ENCODE assay signal across 11 cellular contexts in genomic region chr2:108629417-108629816, GRCh38.
DNase-seq lines count a peak whose midpoint lies in the region; ATAC-seq and TF ChIP-seq lines count a peak whose summit lies in the region.
"Had no signal": no experiment of that assay in that cellular context is flagged by ENCODE, and none has a peak within 500 bp of the region (broad histone marks: within the 10 kb centered on the region; RNA-seq: fewer than 3 reads in every experiment).

No MANE protein-coding gene starts in this region.

- DNase-seq in GM20000 (ENCODE audit: low spot score), result peak; percentile 62
- DNase-seq in central memory CD8-positive, alpha-beta T cell (ENCODE audit: low spot score in 2 of 2), result no peak
- DNase-seq in AG08395 (ENCODE audit: low spot score), result no peak
- no peak for DNase-seq in SK-N-DZ (ENCODE audit: low spot score)
- DNase-seq in NCI-H510A (lab: John Stamatoyannopoulos, UW), result no peak
- DNase-seq: cortex of kidney, NCI-H82 had no signal

- peak overlapping the region; percentile 79 for H3K27ac Mint-ChIP-seq in central memory CD8-positive, alpha-beta T cell (ENCODE audit: low read depth)
- H3K27ac Mint-ChIP-seq: WTC11 had no signal

- no peaks in the 10 kb centered on the region for H3K27me3 Mint-ChIP-seq in central memory CD8-positive, alpha-beta T cell

- ATAC-seq in GM18499 (IDR thresholded peaks at IDR 0.05; ENCODE audit: insufficient read depth, unreplicated experiment) (peak; percentile 70), HG03159 (IDR thresholded peaks at IDR 0.05; ENCODE audit: unreplicated experiment) (peak; percentile 58), esophagus mucosa (no peak)
- ATAC-seq in central memory CD8-positive, alpha-beta T cell (replicated peaks; ENCODE audit: extremely low read depth, poor library complexity, severe bottlenecking), result peak; percentile 69
- ATAC-seq: WTC11 had no signal

- no peaks in the 10 kb centered on the region for H3K36me3 Mint-ChIP-seq in central memory CD8-positive, alpha-beta T cell (ENCODE audit: insufficient read depth)
- H3K36me3 Mint-ChIP-seq: WTC11 had no signal

- TF ChIP-seq CTCF in GM20000 (IDR thresholded peaks at IDR 0.05; ENCODE audit: extremely low read depth, missing control alignments), result no peak

- peaks cover 75% of the 10 kb centered on the region for H3K4me1 Mint-ChIP-seq in central memory CD8-positive, alpha-beta T cell

- no peaks in the 10 kb centered on the region for H3K9me3 Mint-ChIP-seq in central memory CD8-positive, alpha-beta T cell
- H3K9me3 Mint-ChIP-seq: WTC11 had no signal

- H3K4me3 Mint-ChIP-seq in central memory CD8-positive, alpha-beta T cell, result no peak overlapping the region
- H3K4me3 Mint-ChIP-seq: WTC11 had no signal
